In the genomic region with DNA sequence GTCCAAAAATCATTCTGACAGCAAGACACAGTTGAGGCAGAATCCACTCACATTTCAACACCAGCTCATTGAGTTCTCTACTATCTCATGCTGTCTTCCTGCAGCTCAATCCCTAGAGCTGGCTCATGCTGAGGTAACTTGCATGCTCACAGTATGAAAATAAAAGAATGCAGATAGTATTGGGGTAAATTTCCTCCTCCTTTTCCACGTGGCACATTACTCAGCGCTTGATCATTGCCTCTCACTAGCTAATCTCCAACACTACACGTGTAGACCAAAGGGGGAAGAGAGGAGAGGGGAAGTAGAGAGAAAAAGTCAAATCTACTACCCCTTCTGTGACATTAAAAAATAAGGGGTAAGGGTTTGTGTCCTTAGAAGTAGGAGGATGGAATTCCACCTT, we compare ENCODE assay signal across 26 cellular contexts.
A peak's percentile ranks its signal among the peaks of the same experiment; 100 is the strongest.
DNase-seq lines count a peak whose midpoint lies in the region; ATAC-seq, FAIRE-seq and TF ChIP-seq lines count a peak whose summit lies in the region.
"Had no signal": no experiment of that assay in that cellular context is flagged by ENCODE, and none has a peak within 500 bp of the region (broad histone marks: within the 10 kb centered on the region; RNA-seq: fewer than 3 reads in every experiment).

No MANE protein-coding gene starts in this region.

- H3K79me1 ChIP-seq in trophoblast cell (ENCODE audit: low read length) = no peaks in the 10 kb centered on the region

- H3K4me3 Mint-ChIP-seq in naive B cell = no peak overlapping the region
- H3K4me3 Mint-ChIP-seq: activated naive CD4-positive, alpha-beta T cell treated with anti-CD3 and anti-CD28 coated beads, Interleukin-2, amount 10 ng/mL, durations not matched to agents 7 days and 5 days; activated T-cell treated with anti-CD3 and anti-CD28 coated beads, Interleukin-2, amount 50 U/mL, for 72 hours; CD8-positive, alpha-beta T cell; IgD-negative memory B cell; natural killer cell had no signal

- H4K8ac ChIP-seq in trophoblast cell (ENCODE audit: low read depth, low read length) = no peak overlapping the region

- H3K9ac ChIP-seq in MM.1S (ENCODE audit: low read length) (no peak overlapping the region), trophoblast cell (ENCODE audit: low read length) (no peak overlapping the region)

- no peaks in the 10 kb centered on the region for H3F3A ChIP-seq in MM.1S (ENCODE audit: insufficient read depth, low read length)

- H3K79me2 ChIP-seq in MM.1S (ENCODE audit: low read length) = no peaks in the 10 kb centered on the region
- H3K79me2 ChIP-seq in trophoblast cell (ENCODE audit: control insufficient read depth, insufficient read depth, low read length, poor library complexity) = no peaks in the 10 kb centered on the region

- H3K9me2 ChIP-seq in MM.1S (replicated peaks; ENCODE audit: insufficient read depth, low read length) = no peaks in the 10 kb centered on the region

- H4K12ac ChIP-seq in trophoblast cell (ENCODE audit: low read depth, low read length) = no peak overlapping the region

- H3K27me3 ChIP-seq in bronchial epithelial cell (ENCODE audit: control insufficient read depth, insufficient read depth, low read length) (no peaks in the 10 kb centered on the region), MM.1S (replicated peaks; ENCODE audit: insufficient read depth, low read length) (no peaks in the 10 kb centered on the region), trophoblast cell (ENCODE audit: insufficient read depth, low read length) (no peaks in the 10 kb centered on the region)
- H3K27me3 ChIP-seq: spleen had no signal

- H3K4ac ChIP-seq in trophoblast cell (ENCODE audit: low read depth, low read length) = no peak overlapping the region

- no peak overlapping the region for H2BK120ac ChIP-seq in trophoblast cell (ENCODE audit: insufficient read depth, low read length, poor library complexity)

- no peak for FAIRE-seq in bronchial epithelial cell (lab: Jason Lieb, UNC)
- FAIRE-seq: GM12891 had no signal

- H3K27me3 Mint-ChIP-seq in naive B cell = no peaks in the 10 kb centered on the region
- H3K27me3 Mint-ChIP-seq: IgD-negative memory B cell had no signal

- no peaks in the 10 kb centered on the region for H3K9me3 ChIP-seq in MM.1S (replicated peaks; ENCODE audit: insufficient read depth, low read length)
- H3K9me3 ChIP-seq in trophoblast cell (ENCODE audit: insufficient read depth, low read depth, low read length) = no peaks in the 10 kb centered on the region
- H3K9me3 ChIP-seq: spleen, thoracic aorta had no signal

- H3K4me1 ChIP-seq in MM.1S (ENCODE audit: low read length) = no peaks in the 10 kb centered on the region
- H3K4me1 ChIP-seq in trophoblast cell (ENCODE audit: control insufficient read depth in 1 of 2, insufficient read depth in 2 of 2, low read length in 2 of 2) = no peaks in the 10 kb centered on the region
- H3K4me1 ChIP-seq: spleen had no signal

- H3K27ac ChIP-seq in MM.1S (ENCODE audit: low read length) (no peak overlapping the region), trophoblast cell (ENCODE audit: low read depth, low read length) (no peak overlapping the region)
- H3K27ac ChIP-seq: HL-60, spleen, thoracic aorta had no signal

- no peak overlapping the region for H4K91ac ChIP-seq in trophoblast cell (ENCODE audit: low read depth, low read length)

- H2BK12ac ChIP-seq in trophoblast cell (ENCODE audit: low read length) = no peak overlapping the region

- H2AK5ac ChIP-seq in trophoblast cell (ENCODE audit: low read length) = no peak overlapping the region

- H3K4me1 Mint-ChIP-seq in naive B cell = peaks cover 18 to 28% (median 25%) of the 10 kb centered on the region in 3 donors
- H3K4me1 Mint-ChIP-seq: natural killer cell had no signal

- peak; percentile 75 for DNase-seq in EH (ENCODE audit: low read depth)
- peak; percentile 57 for DNase-seq in M059J (ENCODE audit: low read depth)
- DNase-seq in bronchial epithelial cell (ENCODE audit: low read depth) = peak; percentile 37
- no peak for DNase-seq in naive B cell
- DNase-seq in MM.1S = no peak
- DNase-seq in trophoblast cell = no peak
- DNase-seq: activated CD4-positive, CD25-positive, alpha-beta regulatory T cell treated with anti-CD3 and anti-CD28 coated beads, Interleukin-2, amount 50 U/mL, for 72 hours; activated naive CD4-positive, alpha-beta T cell treated with anti-CD3 and anti-CD28 coated beads, Interleukin-2, amount 10 ng/mL, durations not matched to agents 7 days and 5 days; activated T-cell treated with anti-CD3 and anti-CD28 coated beads, Interleukin-2, amount 50 U/mL, for 72 hours; aorta; CD8-positive, alpha-beta T cell; cerebellar nuclear complex; natural killer cell; NCI-H774; retina; SHP77 treated with DMSO at 0.1 percent for 48 hours; spleen; stimulated activated CD4-positive, alpha-beta T cell treated with anti-CD3 and anti-CD28 coated beads, Interleukin-4, amount 100 ng/mL, for 1 hour; stimulated activated naive CD4-positive, alpha-beta T cell treated with Interleukin-2 at 50 U/mL for 16 hours; SW 1271 had no signal

- H3K36me3 Mint-ChIP-seq in naive B cell = peaks cover 2 to 16% of the 10 kb centered on the region in 2 donors
- H3K36me3 Mint-ChIP-seq: activated naive CD4-positive, alpha-beta T cell treated with anti-CD3 and anti-CD28 coated beads, Interleukin-2, amount 10 ng/mL, durations not matched to agents 7 days and 5 days; CD8-positive, alpha-beta T cell; natural killer cell had no signal

- no peak overlapping the region for H3K18ac ChIP-seq in trophoblast cell (ENCODE audit: low read length)

- H2AFZ ChIP-seq in MM.1S (ENCODE audit: low read length) = no peak overlapping the region
- H2AFZ ChIP-seq in trophoblast cell (ENCODE audit: insufficient read depth, low read length, poor library complexity) = no peak overlapping the region

- H3K4me2 ChIP-seq in MM.1S (ENCODE audit: low read depth, low read length) = no peak overlapping the region
- H3K4me2 ChIP-seq in trophoblast cell (ENCODE audit: low read length) = no peak overlapping the region

- H3K4me3 ChIP-seq in bronchial epithelial cell (ENCODE audit: low read depth, low read length) = no peak overlapping the region
- no peak overlapping the region for H3K4me3 ChIP-seq in MM.1S (ENCODE audit: low read length)
- no peak overlapping the region for H3K4me3 ChIP-seq in trophoblast cell (ENCODE audit: low read depth, low read length)
- H3K4me3 ChIP-seq: spleen, thoracic aorta had no signal

- no peaks in the 10 kb centered on the region for H4K20me1 ChIP-seq in MM.1S (ENCODE audit: insufficient read depth, low read length)

- WGBS in trophoblast cell (ENCODE audit: extremely low coverage, insufficient coverage, insufficient read length) = no CpG with 5 or more reads among the region's 3 CpGs

- peaks cover 0 to 2% (median 0%) of the 10 kb centered on the region in 7 donors for H3K9me3 Mint-ChIP-seq in naive B cell
- H3K9me3 Mint-ChIP-seq: activated naive CD4-positive, alpha-beta T cell treated with anti-CD3 and anti-CD28 coated beads, Interleukin-2, amount 10 ng/mL, durations not matched to agents 7 days and 5 days; activated T-cell treated with anti-CD3 and anti-CD28 coated beads, Interleukin-2, amount 50 U/mL, for 72 hours; CD8-positive, alpha-beta T cell; IgD-negative memory B cell; natural killer cell had no signal

- TF ChIP-seq CTCF in bronchial epithelial cell (IDR thresholded peaks at IDR 0.05; ENCODE audit: insufficient read depth, low read length, severe bottlenecking) = no peak
- TF ChIP-seq CTCF in MM.1S (IDR thresholded peaks at IDR 0.05; ENCODE audit: low read length) = no peak

- peak overlapping the region in 4 of 6 donors; percentile 72 to 78 (median 73) for H3K27ac Mint-ChIP-seq in naive B cell
- H3K27ac Mint-ChIP-seq: activated naive CD4-positive, alpha-beta T cell treated with anti-CD3 and anti-CD28 coated beads, Interleukin-2, amount 10 ng/mL, durations not matched to agents 7 days and 5 days; activated T-cell treated with anti-CD3 and anti-CD28 coated beads, Interleukin-2, amount 50 U/mL, for 72 hours; CD8-positive, alpha-beta T cell; natural killer cell had no signal

- no peak overlapping the region for H2BK5ac ChIP-seq in trophoblast cell (ENCODE audit: low read depth, low read length, poor library complexity)

- H3K36me3 ChIP-seq in bronchial epithelial cell (ENCODE audit: control insufficient read depth, insufficient read depth, low read length) (no peaks in the 10 kb centered on the region), MM.1S (replicated peaks; ENCODE audit: insufficient read depth, low read length) (no peaks in the 10 kb centered on the region), trophoblast cell (ENCODE audit: control insufficient read depth in 1 of 2, insufficient read depth in 2 of 2, low read length in 2 of 2) (no peaks in the 10 kb centered on the region)
- H3K36me3 ChIP-seq: thoracic aorta had no signal

- ATAC-seq in naive B cell (ENCODE audit: low read depth in 2 of 2) (no peak), HG03342 (IDR thresholded peaks at IDR 0.05; ENCODE audit: unreplicated experiment) (no peak), GM21390 (IDR thresholded peaks at IDR 0.05; ENCODE audit: unreplicated experiment) (no peak)
- ATAC-seq: activated T-cell treated with anti-CD3 and anti-CD28 coated beads, Interleukin-2, amount 50 U/mL, for 72 hours; CD8-positive, alpha-beta T cell; natural killer cell had no signal

- no peak overlapping the region for H3K23ac ChIP-seq in trophoblast cell (ENCODE audit: low read length)

- no peak overlapping the region for H3K14ac ChIP-seq in trophoblast cell (ENCODE audit: low read length)

Comparison
In these comparisons a context has a peak if more than half of its experiments do, and no peak if none do; other contexts are left out.
1. DNase-seq: peak in EH (single experiment), M059J (single experiment) and bronchial epithelial cell (single experiment); none in naive B cell (single experiment), MM.1S (single experiment) and trophoblast cell (0 of 2).